1 cellular context compared by ENCODE assay signal in the genomic region with DNA sequence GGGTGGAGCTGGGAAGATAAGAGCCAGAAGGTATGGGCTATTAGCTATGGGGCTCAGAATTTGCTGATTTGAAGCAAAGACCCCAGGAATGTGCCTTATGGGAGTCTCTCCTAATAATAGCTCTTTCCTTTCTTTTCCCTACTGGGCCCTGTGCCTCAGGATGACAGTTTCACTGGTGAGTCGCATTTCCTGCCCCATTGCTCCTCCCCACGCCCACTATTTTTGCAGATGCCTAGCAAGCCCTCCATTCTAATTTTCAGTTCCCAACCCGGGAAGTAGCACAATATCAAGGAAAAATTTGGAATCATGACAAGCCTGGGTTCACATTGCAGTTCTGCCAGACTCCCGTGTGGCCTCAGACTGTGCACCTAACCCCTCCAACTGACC.
A peak's percentile ranks its signal among the peaks of the same experiment; 100 is the strongest.
TF ChIP-seq lines count a peak whose summit lies in the region.

No MANE protein-coding gene starts in this region.

TF ChIP-seq in IMR-90, 13 proteins besides CTCF, POLR2A, EP300 and RAD21:
- TF ChIP-seq MAZ (IDR thresholded peaks at IDR 0.05; ENCODE audit: borderline replicate concordance, low read depth, low read length) (peak; percentile 21; the same call in 1 of the 2 replicates), CHD1 (IDR thresholded peaks at IDR 0.05; ENCODE audit: low read depth, low read length) (no peak), CEBPB (IDR thresholded peaks at IDR 0.05; ENCODE audit: low read depth, low read length) (no peak), USF2 (IDR thresholded peaks at IDR 0.05; ENCODE audit: low read depth, low read length) (no peak), MXI1 (IDR thresholded peaks at IDR 0.05; ENCODE audit: borderline replicate concordance, low read depth, low read length) (no peak), MAFK (IDR thresholded peaks at IDR 0.05; ENCODE audit: low read depth, low read length) (peak; percentile 48), FOS (IDR thresholded peaks at IDR 0.05; ENCODE audit: low read depth, low read length) (no peak)
TF ChIP-seq in IMR-90: peak in this region for 2.
